Comparison of ENCODE assay signal across 29 cellular contexts in the genomic region with DNA sequence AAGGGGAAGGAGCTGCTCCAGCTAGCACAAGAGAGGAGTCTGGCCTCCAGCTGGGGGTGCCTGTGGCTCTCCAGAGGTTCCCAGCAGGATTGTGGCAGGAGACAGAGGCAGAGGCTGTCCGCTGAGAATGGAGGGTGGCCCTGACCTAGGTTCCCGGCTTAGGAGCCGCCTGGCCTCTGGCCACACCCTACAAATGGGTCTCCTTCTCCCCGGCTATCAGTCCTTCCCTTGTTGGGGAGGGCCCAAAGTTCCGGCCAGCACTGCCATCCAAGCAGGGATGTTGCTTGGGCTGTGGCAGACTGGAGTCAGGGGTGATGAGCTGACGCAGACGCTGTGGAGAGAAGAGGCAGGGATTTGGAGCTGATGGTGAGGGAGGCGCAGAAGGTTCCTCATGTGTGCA. TPM values are rescaled to one million over a fixed set of nuclear protein-coding genes. Genes with fewer than 3 reads are reported as not detected.
DNase-seq lines count a peak whose midpoint lies in the region; ATAC-seq, FAIRE-seq and TF ChIP-seq lines count a peak whose summit lies in the region.
"Had no signal": no experiment of that assay in that cellular context is flagged by ENCODE, and none has a peak within 500 bp of the region (broad histone marks: within the 10 kb centered on the region; RNA-seq: fewer than 3 reads in every experiment).

No MANE protein-coding gene starts in this region.

- no peak overlapping the region for H3K4me2 ChIP-seq in H1 (ENCODE audit: insufficient read depth in 1 of 2, low read depth in 2 of 2, low read length in 2 of 2)
- H3K4me2 ChIP-seq: A549; BLaER1 treated with 17β-estradiol and CSF1 and Interleukin-3, amounts not matched to agents 10 nM and 100 nM had no signal

- H3K4me3 ChIP-seq in H1 (ENCODE audit: extremely low read depth in 1 of 4, insufficient read depth in 2 of 4, low read depth in 3 of 4, low read length in 4 of 4) = no peak overlapping the region
- H3K4me3 ChIP-seq in lower lobe of right lung = no peak overlapping the region
- no peak overlapping the region for H3K4me3 ChIP-seq in spleen
- H3K4me3 ChIP-seq in CD8-positive, alpha-beta memory T cell (ENCODE audit: low read length) = no peak overlapping the region
- H3K4me3 ChIP-seq: A549; BLaER1 treated with 17β-estradiol and CSF1 and Interleukin-3, amounts not matched to agents 10 nM and 100 nM; GM12878 had no signal

- H3K9me3 ChIP-seq in H1 (ENCODE audit: insufficient read depth in 2 of 2, low read depth in 1 of 2, low read length in 1 of 2) = no peaks in the 10 kb centered on the region; a peak in 1 of 4 replicates
- no peaks in the 10 kb centered on the region for H3K9me3 ChIP-seq in lower lobe of right lung
- no peaks in the 10 kb centered on the region for H3K9me3 ChIP-seq in spleen
- H3K9me3 ChIP-seq in CD8-positive, alpha-beta memory T cell (ENCODE audit: low read length) = no peaks in the 10 kb centered on the region
- H3K9me3 ChIP-seq: A549 had no signal

- no peaks in the 10 kb centered on the region for H3K36me3 ChIP-seq in H1 (ENCODE audit: control insufficient read depth in 2 of 4, insufficient read depth in 4 of 4, low read length in 3 of 4)
- H3K36me3 ChIP-seq in lower lobe of right lung = no peaks in the 10 kb centered on the region
- no peaks in the 10 kb centered on the region for H3K36me3 ChIP-seq in spleen
- H3K36me3 ChIP-seq in CD8-positive, alpha-beta memory T cell (ENCODE audit: insufficient read depth, low read length) = no peaks in the 10 kb centered on the region
- H3K36me3 ChIP-seq: BLaER1 treated with 17β-estradiol and CSF1 and Interleukin-3, amounts not matched to agents 10 nM and 100 nM had no signal

- H3K79me2 ChIP-seq in H1 (ENCODE audit: control insufficient read depth in 1 of 2, insufficient read depth in 2 of 2, low read length in 2 of 2) = no peaks in the 10 kb centered on the region

- peaks cover 14 to 55% of the 10 kb centered on the region in 2 donors for H3K27me3 Mint-ChIP-seq in CD8-positive, alpha-beta memory T cell

- no peak overlapping the region for H2BK20ac ChIP-seq in H1 (ENCODE audit: low read length)

- no peak overlapping the region for H2BK120ac ChIP-seq in H1 (replicated peaks; ENCODE audit: low read depth, low read length)

- H4K8ac ChIP-seq in H1 (ENCODE audit: extremely low read depth, insufficient read depth, low read length) = no peak overlapping the region

- no peak overlapping the region for H3K56ac ChIP-seq in H1 (replicated peaks; ENCODE audit: insufficient read length, low read depth, low read length)

- POLR2A ChIA-PET in H1 (lab: Charles Lee; ENCODE audit: partially characterized antibody) = interaction anchor here (1.2 kb wide), 1 partner anchor 18 kb away, joined by 4 read pairs; no protein-coding TSS in a partner anchor
- POLR2A ChIA-PET in CD8-positive, alpha-beta memory T cell (lab: Charles Lee) = no interaction called here

- H3K14ac ChIP-seq in H1 (ENCODE audit: insufficient read length) = no peak overlapping the region

- H2AFZ ChIP-seq in H1 (ENCODE audit: low read length) = no peak overlapping the region

- intact Hi-C loops in Right ventricle myocardium inferior (cut with DNase I) = no loop called here
- intact Hi-C loops in left ventricle myocardium superior (cut with micrococcal nuclease) = no loop called here
- intact Hi-C loops in lower lobe of right lung (cut with DNase I) = no loop called here
- intact Hi-C loops in spleen (cut with DNase I; ENCODE audit: low total_unique reads) = no loop called here

- no peak overlapping the region for H2AK5ac ChIP-seq in H1 (ENCODE audit: low read depth, low read length)

- TF ChIP-seq EP300 in H1 (IDR thresholded peaks at IDR 0.05; ENCODE audit: borderline replicate concordance in 1 of 2, low read depth in 2 of 2, low read length in 2 of 2) = no peak

- CTCF ChIA-PET in H1 (lab: Charles Lee; ENCODE audit: partially characterized antibody) = interaction anchor here (1.2 to 7.0 kb wide), 9 partner anchors 10 to 88 kb away, joined by 3 to 71 read pairs (median 13); no protein-coding TSS in a partner anchor
- CTCF ChIA-PET in CD8-positive, alpha-beta memory T cell (lab: Charles Lee) = no interaction called here

- H3K23ac ChIP-seq in H1 (ENCODE audit: insufficient read length) = no peak overlapping the region

- peak; percentile 15 for DNase-seq in Right ventricle myocardium inferior (ENCODE audit: missing footprints)
- no peak for DNase-seq in left ventricle myocardium superior
- no peak for DNase-seq in H1 (ENCODE audit: low read depth in 1 of 2, low spot score in 2 of 2)
- DNase-seq in lower lobe of right lung = peak; percentile 30
- peak; percentile 66 for DNase-seq in spleen
- no peak for DNase-seq in activated CD4-positive, alpha-beta T cell treated with anti-CD3 and anti-CD28 coated beads, Interleukin-2, amount 50 U/mL, for 48 hours
- DNase-seq in CD8-positive, alpha-beta memory T cell = no peak
- DNase-seq: AML-193; CD4-positive, alpha-beta T cell; CD8-positive, alpha-beta T cell; COR-L47; DMS 273 treated with DMSO at 0.1 percent for 48 hours; DMS153; DMS53; DMS79; DND-41; EL; GDM1 had no signal

- no peak overlapping the region for H3K4me3 Mint-ChIP-seq in CD8-positive, alpha-beta memory T cell
- H3K4me3 Mint-ChIP-seq: B cell; CD8-positive, alpha-beta T cell had no signal

- no peak for TF ChIP-seq CTCF in H1 (IDR thresholded peaks at IDR 0.05; ENCODE audit: control extremely low read depth in 1 of 3, insufficient read depth in 1 of 3, low read depth in 1 of 3, low read length in 3 of 3)
- TF ChIP-seq CTCF in lower lobe of right lung (IDR thresholded peaks at IDR 0.05) = no peak
- TF ChIP-seq CTCF in spleen (IDR thresholded peaks at IDR 0.05 in 8 of 11, conservative IDR thresholded peaks at IDR 0.05 in 3 of 11) = no peak

- H3K36me3 Mint-ChIP-seq in CD8-positive, alpha-beta memory T cell = no peaks in the 10 kb centered on the region
- H3K36me3 Mint-ChIP-seq: CD8-positive, alpha-beta T cell had no signal

- H3K4me1 ChIP-seq in H1 (replicated peaks in 1 of 4; ENCODE audit: control insufficient read depth in 3 of 4, insufficient read depth in 4 of 4, low read length in 3 of 4) (peaks cover 0 to 3% (median 2%) of the 10 kb centered on the region in 4 experiments; a peak in 2 of 7 replicates), lower lobe of right lung (peaks cover 7% of the 10 kb centered on the region), spleen (peaks cover 0 to 13% (median 10%) of the 10 kb centered on the region in 6 donors)
- peaks cover 5% of the 10 kb centered on the region for H3K4me1 ChIP-seq in CD8-positive, alpha-beta memory T cell (ENCODE audit: insufficient read depth, low read length)
- H3K4me1 ChIP-seq: A549 had no signal

- H3K27ac ChIP-seq in H1 (ENCODE audit: low read depth, low read length) = no peak overlapping the region
- H3K27ac ChIP-seq in lower lobe of right lung = no peak overlapping the region
- no peak overlapping the region for H3K27ac ChIP-seq in spleen
- H3K27ac ChIP-seq in CD8-positive, alpha-beta memory T cell (ENCODE audit: low read depth, low read length) = no peak overlapping the region
- H3K27ac ChIP-seq: 22Rv1; A549; BLaER1 treated with 17β-estradiol and CSF1 and Interleukin-3, amounts not matched to agents 10 nM and 100 nM; C4-2B had no signal

- H4K5ac ChIP-seq in H1 (ENCODE audit: insufficient read length, low read depth, low read length) = no peak overlapping the region

- no peak overlapping the region for H3K4ac ChIP-seq in H1 (replicated peaks; ENCODE audit: insufficient read length, low read depth, low read length)

- 94% methylated on average over 8 of the region's 8 CpGs; no CpG with 5 or more reads in 1 of the 2 experiments for WGBS in H1 (ENCODE audit: extremely low coverage in 1 of 2, insufficient coverage in 1 of 2, insufficient read length in 1 of 2, insufficient replicate concordance in 2 of 2, low coverage in 1 of 2, low lambda C conversion rate in 2 of 2, missing lambda C conversion rate in 1 of 2), 2 experiments
- 85 to 94% (median 93%) methylated on average over 7 to 8 of the region's 8 CpGs for WGBS in spleen, 5 donors

- peak overlapping the region; percentile 81; the same call in 1 of the 2 replicates for H2BK12ac ChIP-seq in H1 (ENCODE audit: low read depth, low read length)

- H3K79me1 ChIP-seq in H1 (ENCODE audit: low read depth, low read length) = no peaks in the 10 kb centered on the region

- H3K27me3 ChIP-seq in H1 (replicated peaks in 1 of 4; ENCODE audit: control insufficient read depth in 3 of 4, extremely low read depth in 1 of 4, insufficient read depth in 3 of 4, low read length in 3 of 4) (peaks cover 0 to 15% (median 5%) of the 10 kb centered on the region in 4 experiments; a peak in 5 of 7 replicates), lower lobe of right lung (ENCODE audit: low read depth) (peaks cover 8% of the 10 kb centered on the region), spleen (replicated peaks in 1 of 7) (peaks cover 0 to 84% (median 15%) of the 10 kb centered on the region in 7 donors)
- H3K27me3 ChIP-seq in CD8-positive, alpha-beta memory T cell (ENCODE audit: insufficient read depth, low read length, poor library complexity, severe bottlenecking) = peaks cover 9% of the 10 kb centered on the region
- H3K27me3 ChIP-seq: BLaER1 treated with 17β-estradiol and CSF1 and Interleukin-3, amounts not matched to agents 10 nM and 100 nM had no signal

- H3K9ac ChIP-seq in H1 (replicated peaks in 1 of 4; ENCODE audit: extremely low read depth in 1 of 4, low read depth in 3 of 4, low read length in 3 of 4) = no peak overlapping the region
- H3K9ac ChIP-seq: BLaER1 treated with 17β-estradiol and CSF1 and Interleukin-3, amounts not matched to agents 10 nM and 100 nM had no signal

- H3K27ac Mint-ChIP-seq in CD8-positive, alpha-beta memory T cell = no peak overlapping the region
- H3K27ac Mint-ChIP-seq: B cell; CD4-positive, alpha-beta T cell; CD8-positive, alpha-beta T cell had no signal

- ATAC-seq in Right ventricle myocardium inferior (no peak), left ventricle myocardium superior (no peak), lower lobe of right lung (no peak), GM19351 (IDR thresholded peaks at IDR 0.05; ENCODE audit: unreplicated experiment) (no peak)
- ATAC-seq: A549; CD8-positive, alpha-beta T cell; GM12878 had no signal

- H4K20me1 ChIP-seq in H1 (replicated peaks in 1 of 2; ENCODE audit: control insufficient read depth in 1 of 2, insufficient read depth in 2 of 2, low read length in 2 of 2) = no peaks in the 10 kb centered on the region
- H4K20me1 ChIP-seq: BLaER1 treated with 17β-estradiol and CSF1 and Interleukin-3, amounts not matched to agents 10 nM and 100 nM had no signal

- no peak for TF ChIP-seq POLR2A in H1 (IDR thresholded peaks at IDR 0.05; ENCODE audit: control extremely low read depth in 1 of 2, low read depth in 2 of 2, low read length in 2 of 2)
- TF ChIP-seq POLR2A in spleen (IDR thresholded peaks at IDR 0.05) = no peak

- no peak overlapping the region for H4K91ac ChIP-seq in H1 (replicated peaks; ENCODE audit: insufficient read length, low read length)

- no peak for FAIRE-seq in H1 (lab: Jason Lieb, UNC)
- FAIRE-seq: A549, GM12878, GM12892, GM18507 had no signal

- peaks cover 2% of the 10 kb centered on the region; the same call in 1 of the 2 replicates for H3K23me2 ChIP-seq in H1 (ENCODE audit: low read depth, low read length)

- TF ChIP-seq RAD21 in H1 (IDR thresholded peaks at IDR 0.05 in 1 of 2, conservative IDR thresholded peaks at IDR 0.05 in 1 of 2; ENCODE audit: low read depth in 2 of 2, low read length in 2 of 2) = no peak

- H3K18ac ChIP-seq in H1 (ENCODE audit: extremely low read depth, low read length) = no peak overlapping the region

- no peaks in the 10 kb centered on the region for H3K9me3 Mint-ChIP-seq in CD8-positive, alpha-beta memory T cell
- H3K9me3 Mint-ChIP-seq: CD4-positive, alpha-beta T cell; CD8-positive, alpha-beta T cell had no signal

- no peak overlapping the region for H2BK5ac ChIP-seq in H1 (ENCODE audit: low read depth, low read length)

- peaks cover 0 to 4% (median 1%) of the 10 kb centered on the region in 3 donors for H3K4me1 Mint-ChIP-seq in CD8-positive, alpha-beta memory T cell

- H2BK15ac ChIP-seq in H1 (ENCODE audit: low read length) = no peak overlapping the region

RNA-seq across cellular contexts. Expression of a gene that starts 23.1 kb away (rescaled TPM):
- 0.68 TPM for total RNA-seq in Right ventricle myocardium inferior
- total RNA-seq in left ventricle myocardium superior = 1.2 TPM
- 0.65 and 1.1 TPM in 2 replicates for total RNA-seq in H1 (2021; fragmentation: NEBNext Ultra II Directional; extraction: Animal tissue kit (Norgen Biotek cat#: 25700))
- polyA plus RNA-seq in H1 (2011; rRNA removed) = 0.63 and 0.70 TPM in 2 replicates
- 0.44 TPM for polyA plus RNA-seq in H1 (2011; cell fraction: cytosol; rRNA removed)
- 1.6 TPM for polyA plus RNA-seq in H1 (2011; cell fraction: nucleus; rRNA removed)
- polyA plus RNA-seq in H1 (2012, experiment 1 of 2) = 0.33 to 1.2 TPM (median 0.91 TPM) in 4 replicates
- polyA plus RNA-seq in H1 (2012, experiment 2 of 2) = 0.56 TPM
- 0.36 TPM for polyA plus RNA-seq in H1 (2013, experiment 1 of 2)
- 0.46 TPM for polyA plus RNA-seq in H1 (2013, experiment 2 of 2)
- polyA minus RNA-seq in H1 (2011; rRNA and poly(A)+ RNA removed) = 1.8 and 3.6 TPM in 2 replicates
- polyA minus RNA-seq in H1 (2011; cell fraction: cytosol; rRNA and poly(A)+ RNA removed) = not detected
- polyA minus RNA-seq in H1 (2011; cell fraction: nucleus; rRNA and poly(A)+ RNA removed) = 1.8 TPM
- 14.2 TPM for total RNA-seq in lower lobe of right lung
- total RNA-seq in spleen = 1 to 10 TPM in 6 of 7 donors, under 1 TPM in 1; 0.91 to 3.1 (median 2.7) TPM
- 1 to 10 TPM in 1 of 3 donors, under 1 TPM in 2; 0.35 to 1.2 (median 0.50) TPM for polyA plus RNA-seq in spleen
- total RNA-seq in CD8-positive, alpha-beta memory T cell = under 1 TPM; 0.16 to 0.37 TPM
- polyA plus RNA-seq in CD8-positive, alpha-beta memory T cell = not detected
- total RNA-seq: B cell; CD4-positive, alpha-beta T cell; CD8-positive, alpha-beta T cell; G401 had no signal
- polyA plus RNA-seq: BJ had no signal

Comparison
In these comparisons a context has a peak if more than half of its experiments do, and no peak if none do; other contexts are left out.
1. DNase-seq: peak in Right ventricle myocardium inferior (single experiment), lower lobe of right lung (single experiment) and spleen (single experiment); none in left ventricle myocardium superior (single experiment), H1 (0 of 2), activated CD4-positive, alpha-beta T cell treated with anti-CD3 and anti-CD28 coated beads, Interleukin-2, amount 50 U/mL, for 48 hours (0 of 2) and CD8-positive, alpha-beta memory T cell (0 of 5).